ENCODE assay signal across 1 cellular context in the genomic region with DNA sequence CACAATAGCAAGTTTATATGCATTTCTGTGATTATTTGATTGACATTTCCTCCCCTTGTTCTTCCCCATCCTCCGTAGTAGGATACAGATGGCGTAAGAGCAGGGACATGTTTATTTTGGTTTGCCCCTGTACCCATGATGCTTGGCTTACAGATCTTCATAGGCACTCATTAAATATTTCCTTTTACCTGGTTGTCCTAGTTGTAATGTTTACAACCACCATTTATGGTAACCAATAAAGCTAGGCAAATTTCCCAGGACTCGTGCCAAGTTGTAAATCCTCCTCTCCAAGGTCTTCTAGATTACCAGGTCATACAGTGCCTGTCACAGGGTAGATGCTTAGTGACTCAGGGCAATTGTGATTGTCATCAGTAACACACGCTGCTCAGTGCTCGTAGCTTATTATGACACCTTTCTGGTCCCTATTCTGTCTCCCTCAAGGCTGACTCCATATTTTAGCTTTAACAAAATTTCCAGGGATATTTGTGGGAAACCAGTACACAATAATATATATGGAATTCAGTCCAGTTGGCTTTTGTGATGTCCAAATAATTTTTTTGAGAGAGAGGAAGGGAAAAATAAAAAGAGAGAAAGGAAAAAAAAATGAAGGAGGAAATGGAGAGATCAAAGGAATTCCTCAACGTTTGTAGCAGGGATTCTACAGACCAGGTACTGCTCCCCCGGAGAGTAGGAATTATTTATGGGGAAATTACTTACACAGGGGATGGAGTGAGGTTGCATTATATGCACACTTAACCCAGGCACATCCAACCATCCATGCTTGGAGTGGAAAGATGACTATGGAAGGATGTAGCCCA.
TF ChIP-seq lines count a peak whose summit lies in the region.

No MANE protein-coding gene starts in this region.

TF ChIP-seq in HEK293, 187 proteins besides CTCF, POLR2A, EP300 and RAD21 (continued from another document and continues in another):
- TF ChIP-seq, protein P1, sequence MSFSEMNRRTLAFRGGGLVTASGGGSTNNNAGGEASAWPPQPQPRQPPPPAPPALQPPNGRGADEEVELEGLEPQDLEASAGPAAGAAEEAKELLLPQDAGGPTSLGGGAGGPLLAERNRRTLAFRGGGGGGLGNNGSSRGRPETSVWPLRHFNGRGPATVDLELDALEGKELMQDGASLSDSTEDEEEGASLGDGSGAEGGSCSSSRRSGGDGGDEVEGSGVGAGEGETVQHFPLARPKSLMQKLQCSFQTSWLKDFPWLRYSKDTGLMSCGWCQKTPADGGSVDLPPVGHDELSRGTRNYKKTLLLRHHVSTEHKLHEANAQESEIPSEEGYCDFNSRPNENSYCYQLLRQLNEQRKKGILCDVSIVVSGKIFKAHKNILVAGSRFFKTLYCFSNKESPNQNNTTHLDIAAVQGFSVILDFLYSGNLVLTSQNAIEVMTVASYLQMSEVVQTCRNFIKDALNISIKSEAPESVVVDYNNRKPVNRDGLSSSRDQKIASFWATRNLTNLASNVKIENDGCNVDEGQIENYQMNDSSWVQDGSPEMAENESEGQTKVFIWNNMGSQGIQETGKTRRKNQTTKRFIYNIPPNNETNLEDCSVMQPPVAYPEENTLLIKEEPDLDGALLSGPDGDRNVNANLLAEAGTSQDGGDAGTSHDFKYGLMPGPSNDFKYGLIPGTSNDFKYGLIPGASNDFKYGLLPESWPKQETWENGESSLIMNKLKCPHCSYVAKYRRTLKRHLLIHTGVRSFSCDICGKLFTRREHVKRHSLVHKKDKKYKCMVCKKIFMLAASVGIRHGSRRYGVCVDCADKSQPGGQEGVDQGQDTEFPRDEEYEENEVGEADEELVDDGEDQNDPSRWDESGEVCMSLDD (tag by site-specific recombination; IDR thresholded peaks at IDR 0.05): no peak
- TF ChIP-seq ZNF624 (tag by site-specific recombination; IDR thresholded peaks at IDR 0.05) (no peak), ZNF658 (tag by site-specific recombination; IDR thresholded peaks at IDR 0.05) (no peak), ZNF132 (tag by site-specific recombination; IDR thresholded peaks at IDR 0.05; ENCODE audit: borderline replicate concordance) (no peak), PRDM1 (tag by site-specific recombination; IDR thresholded peaks at IDR 0.05) (no peak), ZNF585B (tag by site-specific recombination; IDR thresholded peaks at IDR 0.05) (no peak), ZBTB1 (tag by site-specific recombination; IDR thresholded peaks at IDR 0.05) (0 out of 2 replicates have a peak, but pooled peaks have one; percentile 9), ZNF571 (tag by site-specific recombination; IDR thresholded peaks at IDR 0.05) (no peak), ZNF366 (tag by site-specific recombination; conservative IDR thresholded peaks at IDR 0.05) (peak; percentile 87), ZNF433 (tag by site-specific recombination; IDR thresholded peaks at IDR 0.05; ENCODE audit: low read depth) (no peak), ZNF311 (tag by site-specific recombination; IDR thresholded peaks at IDR 0.05; ENCODE audit: borderline replicate concordance) (no peak), GLI4 (tag by site-specific recombination; IDR thresholded peaks at IDR 0.05) (no peak), MZF1 (tag by site-specific recombination; IDR thresholded peaks at IDR 0.05; ENCODE audit: borderline replicate concordance) (no peak), YY2 (tag by site-specific recombination; IDR thresholded peaks at IDR 0.05) (0 out of 2 replicates have a peak, but pooled peaks have one; percentile 17), ZNF548 (tag by site-specific recombination; IDR thresholded peaks at IDR 0.05) (no peak)
- TF ChIP-seq, protein P2, sequence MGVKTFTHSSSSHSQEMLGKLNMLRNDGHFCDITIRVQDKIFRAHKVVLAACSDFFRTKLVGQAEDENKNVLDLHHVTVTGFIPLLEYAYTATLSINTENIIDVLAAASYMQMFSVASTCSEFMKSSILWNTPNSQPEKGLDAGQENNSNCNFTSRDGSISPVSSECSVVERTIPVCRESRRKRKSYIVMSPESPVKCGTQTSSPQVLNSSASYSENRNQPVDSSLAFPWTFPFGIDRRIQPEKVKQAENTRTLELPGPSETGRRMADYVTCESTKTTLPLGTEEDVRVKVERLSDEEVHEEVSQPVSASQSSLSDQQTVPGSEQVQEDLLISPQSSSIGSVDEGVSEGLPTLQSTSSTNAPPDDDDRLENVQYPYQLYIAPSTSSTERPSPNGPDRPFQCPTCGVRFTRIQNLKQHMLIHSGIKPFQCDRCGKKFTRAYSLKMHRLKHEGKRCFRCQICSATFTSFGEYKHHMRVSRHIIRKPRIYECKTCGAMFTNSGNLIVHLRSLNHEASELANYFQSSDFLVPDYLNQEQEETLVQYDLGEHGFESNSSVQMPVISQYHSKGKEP (tag by site-specific recombination; IDR thresholded peaks at IDR 0.05): 0 out of 2 replicates have a peak, but pooled peaks have one; percentile 26
- TF ChIP-seq, protein P3, sequence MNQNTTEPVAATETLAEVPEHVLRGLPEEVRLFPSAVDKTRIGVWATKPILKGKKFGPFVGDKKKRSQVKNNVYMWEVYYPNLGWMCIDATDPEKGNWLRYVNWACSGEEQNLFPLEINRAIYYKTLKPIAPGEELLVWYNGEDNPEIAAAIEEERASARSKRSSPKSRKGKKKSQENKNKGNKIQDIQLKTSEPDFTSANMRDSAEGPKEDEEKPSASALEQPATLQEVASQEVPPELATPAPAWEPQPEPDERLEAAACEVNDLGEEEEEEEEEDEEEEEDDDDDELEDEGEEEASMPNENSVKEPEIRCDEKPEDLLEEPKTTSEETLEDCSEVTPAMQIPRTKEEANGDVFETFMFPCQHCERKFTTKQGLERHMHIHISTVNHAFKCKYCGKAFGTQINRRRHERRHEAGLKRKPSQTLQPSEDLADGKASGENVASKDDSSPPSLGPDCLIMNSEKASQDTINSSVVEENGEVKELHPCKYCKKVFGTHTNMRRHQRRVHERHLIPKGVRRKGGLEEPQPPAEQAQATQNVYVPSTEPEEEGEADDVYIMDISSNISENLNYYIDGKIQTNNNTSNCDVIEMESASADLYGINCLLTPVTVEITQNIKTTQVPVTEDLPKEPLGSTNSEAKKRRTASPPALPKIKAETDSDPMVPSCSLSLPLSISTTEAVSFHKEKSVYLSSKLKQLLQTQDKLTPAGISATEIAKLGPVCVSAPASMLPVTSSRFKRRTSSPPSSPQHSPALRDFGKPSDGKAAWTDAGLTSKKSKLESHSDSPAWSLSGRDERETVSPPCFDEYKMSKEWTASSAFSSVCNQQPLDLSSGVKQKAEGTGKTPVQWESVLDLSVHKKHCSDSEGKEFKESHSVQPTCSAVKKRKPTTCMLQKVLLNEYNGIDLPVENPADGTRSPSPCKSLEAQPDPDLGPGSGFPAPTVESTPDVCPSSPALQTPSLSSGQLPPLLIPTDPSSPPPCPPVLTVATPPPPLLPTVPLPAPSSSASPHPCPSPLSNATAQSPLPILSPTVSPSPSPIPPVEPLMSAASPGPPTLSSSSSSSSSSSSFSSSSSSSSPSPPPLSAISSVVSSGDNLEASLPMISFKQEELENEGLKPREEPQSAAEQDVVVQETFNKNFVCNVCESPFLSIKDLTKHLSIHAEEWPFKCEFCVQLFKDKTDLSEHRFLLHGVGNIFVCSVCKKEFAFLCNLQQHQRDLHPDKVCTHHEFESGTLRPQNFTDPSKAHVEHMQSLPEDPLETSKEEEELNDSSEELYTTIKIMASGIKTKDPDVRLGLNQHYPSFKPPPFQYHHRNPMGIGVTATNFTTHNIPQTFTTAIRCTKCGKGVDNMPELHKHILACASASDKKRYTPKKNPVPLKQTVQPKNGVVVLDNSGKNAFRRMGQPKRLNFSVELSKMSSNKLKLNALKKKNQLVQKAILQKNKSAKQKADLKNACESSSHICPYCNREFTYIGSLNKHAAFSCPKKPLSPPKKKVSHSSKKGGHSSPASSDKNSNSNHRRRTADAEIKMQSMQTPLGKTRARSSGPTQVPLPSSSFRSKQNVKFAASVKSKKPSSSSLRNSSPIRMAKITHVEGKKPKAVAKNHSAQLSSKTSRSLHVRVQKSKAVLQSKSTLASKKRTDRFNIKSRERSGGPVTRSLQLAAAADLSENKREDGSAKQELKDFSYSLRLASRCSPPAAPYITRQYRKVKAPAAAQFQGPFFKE (tag by site-specific recombination; IDR thresholded peaks at IDR 0.05; ENCODE audit: borderline replicate concordance): no peak
- TF ChIP-seq, protein P4, sequence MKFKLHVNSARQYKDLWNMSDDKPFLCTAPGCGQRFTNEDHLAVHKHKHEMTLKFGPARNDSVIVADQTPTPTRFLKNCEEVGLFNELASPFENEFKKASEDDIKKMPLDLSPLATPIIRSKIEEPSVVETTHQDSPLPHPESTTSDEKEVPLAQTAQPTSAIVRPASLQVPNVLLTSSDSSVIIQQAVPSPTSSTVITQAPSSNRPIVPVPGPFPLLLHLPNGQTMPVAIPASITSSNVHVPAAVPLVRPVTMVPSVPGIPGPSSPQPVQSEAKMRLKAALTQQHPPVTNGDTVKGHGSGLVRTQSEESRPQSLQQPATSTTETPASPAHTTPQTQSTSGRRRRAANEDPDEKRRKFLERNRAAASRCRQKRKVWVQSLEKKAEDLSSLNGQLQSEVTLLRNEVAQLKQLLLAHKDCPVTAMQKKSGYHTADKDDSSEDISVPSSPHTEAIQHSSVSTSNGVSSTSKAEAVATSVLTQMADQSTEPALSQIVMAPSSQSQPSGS (tag by site-specific recombination; IDR thresholded peaks at IDR 0.05; ENCODE audit: low read depth): peak; percentile 52
- TF ChIP-seq, protein P5, sequence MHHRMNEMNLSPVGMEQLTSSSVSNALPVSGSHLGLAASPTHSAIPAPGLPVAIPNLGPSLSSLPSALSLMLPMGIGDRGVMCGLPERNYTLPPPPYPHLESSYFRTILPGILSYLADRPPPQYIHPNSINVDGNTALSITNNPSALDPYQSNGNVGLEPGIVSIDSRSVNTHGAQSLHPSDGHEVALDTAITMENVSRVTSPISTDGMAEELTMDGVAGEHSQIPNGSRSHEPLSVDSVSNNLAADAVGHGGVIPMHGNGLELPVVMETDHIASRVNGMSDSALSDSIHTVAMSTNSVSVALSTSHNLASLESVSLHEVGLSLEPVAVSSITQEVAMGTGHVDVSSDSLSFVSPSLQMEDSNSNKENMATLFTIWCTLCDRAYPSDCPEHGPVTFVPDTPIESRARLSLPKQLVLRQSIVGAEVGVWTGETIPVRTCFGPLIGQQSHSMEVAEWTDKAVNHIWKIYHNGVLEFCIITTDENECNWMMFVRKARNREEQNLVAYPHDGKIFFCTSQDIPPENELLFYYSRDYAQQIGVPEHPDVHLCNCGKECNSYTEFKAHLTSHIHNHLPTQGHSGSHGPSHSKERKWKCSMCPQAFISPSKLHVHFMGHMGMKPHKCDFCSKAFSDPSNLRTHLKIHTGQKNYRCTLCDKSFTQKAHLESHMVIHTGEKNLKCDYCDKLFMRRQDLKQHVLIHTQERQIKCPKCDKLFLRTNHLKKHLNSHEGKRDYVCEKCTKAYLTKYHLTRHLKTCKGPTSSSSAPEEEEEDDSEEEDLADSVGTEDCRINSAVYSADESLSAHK (tag by site-specific recombination; IDR thresholded peaks at IDR 0.05): peak; percentile 64
- TF ChIP-seq, protein P6, sequence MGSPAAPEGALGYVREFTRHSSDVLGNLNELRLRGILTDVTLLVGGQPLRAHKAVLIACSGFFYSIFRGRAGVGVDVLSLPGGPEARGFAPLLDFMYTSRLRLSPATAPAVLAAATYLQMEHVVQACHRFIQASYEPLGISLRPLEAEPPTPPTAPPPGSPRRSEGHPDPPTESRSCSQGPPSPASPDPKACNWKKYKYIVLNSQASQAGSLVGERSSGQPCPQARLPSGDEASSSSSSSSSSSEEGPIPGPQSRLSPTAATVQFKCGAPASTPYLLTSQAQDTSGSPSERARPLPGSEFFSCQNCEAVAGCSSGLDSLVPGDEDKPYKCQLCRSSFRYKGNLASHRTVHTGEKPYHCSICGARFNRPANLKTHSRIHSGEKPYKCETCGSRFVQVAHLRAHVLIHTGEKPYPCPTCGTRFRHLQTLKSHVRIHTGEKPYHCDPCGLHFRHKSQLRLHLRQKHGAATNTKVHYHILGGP (tag by site-specific recombination; IDR thresholded peaks at IDR 0.05): 0 out of 2 replicates have a peak, but pooled peaks have one; percentile 15
- TF ChIP-seq, protein P7, sequence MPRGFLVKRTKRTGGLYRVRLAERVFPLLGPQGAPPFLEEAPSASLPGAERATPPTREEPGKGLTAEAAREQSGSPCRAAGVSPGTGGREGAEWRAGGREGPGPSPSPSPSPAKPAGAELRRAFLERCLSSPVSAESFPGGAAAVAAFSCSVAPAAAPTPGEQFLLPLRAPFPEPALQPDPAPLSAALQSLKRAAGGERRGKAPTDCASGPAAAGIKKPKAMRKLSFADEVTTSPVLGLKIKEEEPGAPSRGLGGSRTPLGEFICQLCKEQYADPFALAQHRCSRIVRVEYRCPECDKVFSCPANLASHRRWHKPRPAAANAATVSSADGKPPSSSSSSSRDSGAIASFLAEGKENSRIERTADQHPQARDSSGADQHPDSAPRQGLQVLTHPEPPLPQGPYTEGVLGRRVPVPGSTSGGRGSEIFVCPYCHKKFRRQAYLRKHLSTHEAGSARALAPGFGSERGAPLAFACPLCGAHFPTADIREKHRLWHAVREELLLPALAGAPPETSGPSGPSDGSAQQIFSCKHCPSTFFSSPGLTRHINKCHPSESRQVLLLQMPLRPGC (tag by site-specific recombination; IDR thresholded peaks at IDR 0.05): peak; percentile 76
- TF ChIP-seq, protein P8, sequence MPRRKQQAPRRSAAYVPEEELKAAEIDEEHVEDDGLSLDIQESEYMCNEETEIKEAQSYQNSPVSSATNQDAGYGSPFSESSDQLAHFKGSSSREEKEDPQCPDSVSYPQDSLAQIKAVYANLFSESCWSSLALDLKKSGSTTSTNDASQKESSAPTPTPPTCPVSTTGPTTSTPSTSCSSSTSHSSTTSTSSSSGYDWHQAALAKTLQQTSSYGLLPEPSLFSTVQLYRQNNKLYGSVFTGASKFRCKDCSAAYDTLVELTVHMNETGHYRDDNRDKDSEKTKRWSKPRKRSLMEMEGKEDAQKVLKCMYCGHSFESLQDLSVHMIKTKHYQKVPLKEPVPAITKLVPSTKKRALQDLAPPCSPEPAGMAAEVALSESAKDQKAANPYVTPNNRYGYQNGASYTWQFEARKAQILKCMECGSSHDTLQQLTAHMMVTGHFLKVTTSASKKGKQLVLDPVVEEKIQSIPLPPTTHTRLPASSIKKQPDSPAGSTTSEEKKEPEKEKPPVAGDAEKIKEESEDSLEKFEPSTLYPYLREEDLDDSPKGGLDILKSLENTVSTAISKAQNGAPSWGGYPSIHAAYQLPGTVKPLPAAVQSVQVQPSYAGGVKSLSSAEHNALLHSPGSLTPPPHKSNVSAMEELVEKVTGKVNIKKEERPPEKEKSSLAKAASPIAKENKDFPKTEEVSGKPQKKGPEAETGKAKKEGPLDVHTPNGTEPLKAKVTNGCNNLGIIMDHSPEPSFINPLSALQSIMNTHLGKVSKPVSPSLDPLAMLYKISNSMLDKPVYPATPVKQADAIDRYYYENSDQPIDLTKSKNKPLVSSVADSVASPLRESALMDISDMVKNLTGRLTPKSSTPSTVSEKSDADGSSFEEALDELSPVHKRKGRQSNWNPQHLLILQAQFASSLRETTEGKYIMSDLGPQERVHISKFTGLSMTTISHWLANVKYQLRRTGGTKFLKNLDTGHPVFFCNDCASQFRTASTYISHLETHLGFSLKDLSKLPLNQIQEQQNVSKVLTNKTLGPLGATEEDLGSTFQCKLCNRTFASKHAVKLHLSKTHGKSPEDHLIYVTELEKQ (tag by site-specific recombination; IDR thresholded peaks at IDR 0.05; ENCODE audit: borderline replicate concordance): peak; percentile 90; the same call in 1 of the 2 replicates
- TF ChIP-seq, protein P9, sequence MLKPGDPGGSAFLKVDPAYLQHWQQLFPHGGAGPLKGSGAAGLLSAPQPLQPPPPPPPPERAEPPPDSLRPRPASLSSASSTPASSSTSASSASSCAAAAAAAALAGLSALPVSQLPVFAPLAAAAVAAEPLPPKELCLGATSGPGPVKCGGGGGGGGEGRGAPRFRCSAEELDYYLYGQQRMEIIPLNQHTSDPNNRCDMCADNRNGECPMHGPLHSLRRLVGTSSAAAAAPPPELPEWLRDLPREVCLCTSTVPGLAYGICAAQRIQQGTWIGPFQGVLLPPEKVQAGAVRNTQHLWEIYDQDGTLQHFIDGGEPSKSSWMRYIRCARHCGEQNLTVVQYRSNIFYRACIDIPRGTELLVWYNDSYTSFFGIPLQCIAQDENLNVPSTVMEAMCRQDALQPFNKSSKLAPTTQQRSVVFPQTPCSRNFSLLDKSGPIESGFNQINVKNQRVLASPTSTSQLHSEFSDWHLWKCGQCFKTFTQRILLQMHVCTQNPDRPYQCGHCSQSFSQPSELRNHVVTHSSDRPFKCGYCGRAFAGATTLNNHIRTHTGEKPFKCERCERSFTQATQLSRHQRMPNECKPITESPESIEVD (tag by site-specific recombination; IDR thresholded peaks at IDR 0.05): peak; percentile 52; the same call in 1 of the 2 replicates
